16 cellular contexts compared by ENCODE assay signal in the genomic region with DNA sequence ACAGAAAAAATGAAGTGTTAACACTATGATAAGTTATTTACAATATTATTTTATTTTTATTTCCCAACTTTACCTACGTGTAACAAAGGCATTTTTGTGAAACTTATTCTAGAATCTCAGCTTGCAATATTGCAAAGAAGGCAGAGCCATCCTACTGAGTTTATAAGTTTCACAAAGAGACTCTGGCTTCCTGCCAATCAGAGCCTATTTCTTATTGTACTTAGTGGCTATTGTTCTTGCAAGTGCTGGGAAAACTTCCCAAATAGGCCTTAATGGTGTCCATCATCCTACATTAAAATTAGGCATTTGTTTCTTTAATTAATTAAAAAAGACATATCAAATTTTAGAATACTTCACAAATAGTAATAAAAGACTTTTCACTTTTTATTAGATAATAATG.
"Had no signal": no experiment of that assay in that cellular context is flagged by ENCODE, and none has a peak within 500 bp of the region (broad histone marks: within the 10 kb centered on the region; RNA-seq: fewer than 3 reads in every experiment).

No MANE protein-coding gene starts in this region.

- DNase-seq: activated CD4-positive, alpha-beta T cell treated with anti-CD3 and anti-CD28 coated beads for 36 hours; activated naive CD4-positive, alpha-beta T cell treated with Interleukin-2 at 50 U/mL for 16 hours; brain microvascular endothelial cell; dorsolateral prefrontal cortex; esophagus squamous epithelium; kidney; left ventricle myocardium superior; ovary; stimulated activated CD4-positive, alpha-beta T cell treated with anti-CD3 and anti-CD28 coated beads, Interleukin-15, amount 100 ng/mL, for 24 hours; stimulated activated CD4-positive, alpha-beta T cell treated with anti-CD3 and anti-CD28 coated beads, Interleukin-4, amount 100 ng/mL, for 24 hours; T-helper 1 cell; upper lobe of left lung; WERI-Rb-1 had no signal

- H3K27me3 Mint-ChIP-seq: activated CD4-positive, alpha-beta T cell treated with anti-CD3 and anti-CD28 coated beads for 36 hours; stimulated activated naive CD8-positive, alpha-beta T cell treated with anti-CD3 and anti-CD28 coated beads, Interleukin-15, Interleukin-2, amounts not matched to agents 100 ng/mL and 50 ng/mL, for 24 hours had no signal

- H3K27ac ChIP-seq: brain microvascular endothelial cell, dorsolateral prefrontal cortex, esophagus squamous epithelium, ovary, upper lobe of left lung, WERI-Rb-1 had no signal

- H3K36me3 ChIP-seq: brain microvascular endothelial cell, esophagus squamous epithelium, ovary, upper lobe of left lung, WERI-Rb-1 had no signal

- H3K4me3 Mint-ChIP-seq: activated CD4-positive, alpha-beta T cell treated with anti-CD3 and anti-CD28 coated beads for 36 hours; neural crest cell; stimulated activated naive CD8-positive, alpha-beta T cell treated with anti-CD3 and anti-CD28 coated beads, Interleukin-15, Interleukin-2, amounts not matched to agents 100 ng/mL and 50 ng/mL, for 24 hours had no signal

- H3K4me1 ChIP-seq: esophagus squamous epithelium, upper lobe of left lung had no signal

- FAIRE-seq: endometrium, kidney had no signal

- H3K4me3 ChIP-seq: dorsolateral prefrontal cortex, esophagus squamous epithelium, ovary, upper lobe of left lung had no signal

- H3K4me1 Mint-ChIP-seq: activated CD4-positive, alpha-beta T cell treated with anti-CD3 and anti-CD28 coated beads for 36 hours; neural crest cell had no signal

- H3K9me3 ChIP-seq: esophagus squamous epithelium, ovary, upper lobe of left lung had no signal

- H3K27me3 ChIP-seq: brain microvascular endothelial cell, dorsolateral prefrontal cortex, esophagus squamous epithelium, ovary, upper lobe of left lung had no signal

- H3K27ac Mint-ChIP-seq: activated CD4-positive, alpha-beta T cell treated with anti-CD3 and anti-CD28 coated beads for 36 hours; stimulated activated naive CD8-positive, alpha-beta T cell treated with anti-CD3 and anti-CD28 coated beads, Interleukin-15, Interleukin-2, amounts not matched to agents 100 ng/mL and 50 ng/mL, for 24 hours had no signal
